ENCODE assay signal across 15 cellular contexts in the genomic region with DNA sequence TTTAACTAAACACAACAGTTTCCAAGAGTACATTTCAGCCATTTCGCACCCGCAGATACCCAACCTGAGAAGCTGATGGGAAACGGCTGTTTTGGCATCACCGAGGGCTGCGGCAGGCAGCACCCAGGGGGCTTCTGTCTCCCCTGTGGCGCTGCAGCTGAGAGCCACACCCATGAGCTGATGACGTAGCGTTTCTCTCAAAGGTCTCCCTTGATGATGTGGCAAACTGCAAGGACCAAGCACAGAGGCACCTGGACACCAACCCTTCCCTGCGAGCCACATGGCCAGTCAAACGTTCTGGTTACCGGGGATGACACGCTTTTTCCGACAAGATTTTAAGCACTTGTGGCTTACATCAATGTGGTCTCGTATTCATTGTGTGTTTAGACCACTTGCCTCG.
A peak's percentile ranks its signal among the peaks of the same experiment; 100 is the strongest.
DNase-seq lines count a peak whose midpoint lies in the region; ATAC-seq, FAIRE-seq and TF ChIP-seq lines count a peak whose summit lies in the region.
"Had no signal": no experiment of that assay in that cellular context is flagged by ENCODE, and none has a peak within 500 bp of the region (broad histone marks: within the 10 kb centered on the region; RNA-seq: fewer than 3 reads in every experiment).

No MANE protein-coding gene starts in this region.

- no peak overlapping the region for H2BK15ac ChIP-seq in H1 (ENCODE audit: low read length)

- H3K79me2 ChIP-seq in H1 (ENCODE audit: control insufficient read depth in 1 of 2, insufficient read depth in 2 of 2, low read length in 2 of 2): no peaks in the 10 kb centered on the region

- intact Hi-C loops in aorta (cut with DNase I): loop anchor here in 1 of 2 donors (5.0 kb wide), 1 partner anchor 37 kb away; no protein-coding TSS in a partner anchor

- CTCF ChIA-PET in H1 (lab: Charles Lee; ENCODE audit: partially characterized antibody): no interaction called here

- H3K27me3 ChIP-seq in MG63: no peaks in the 10 kb centered on the region
- H3K27me3 ChIP-seq in H1 (replicated peaks in 1 of 4; ENCODE audit: control insufficient read depth in 3 of 4, extremely low read depth in 1 of 4, insufficient read depth in 3 of 4, low read length in 3 of 4): no peaks in the 10 kb centered on the region
- H3K27me3 ChIP-seq in aorta (ENCODE audit: control insufficient read depth in 1 of 2, insufficient read depth in 2 of 2, low read length in 1 of 2): no peaks in the 10 kb centered on the region

- ATAC-seq in aorta (ENCODE audit: low FRiP score) (no peak), GM21528 (IDR thresholded peaks at IDR 0.05; ENCODE audit: low FRiP score, unreplicated experiment) (no peak)

- POLR2A ChIA-PET in H1 (lab: Charles Lee; ENCODE audit: partially characterized antibody): no interaction called here

- H3K23me2 ChIP-seq in H1 (ENCODE audit: low read depth, low read length): no peaks in the 10 kb centered on the region

- H3K23ac ChIP-seq in H1 (ENCODE audit: insufficient read length): no peak overlapping the region

- H3K79me1 ChIP-seq in H1 (ENCODE audit: low read depth, low read length): no peaks in the 10 kb centered on the region

- no peak for TF ChIP-seq CTCF in H1 (IDR thresholded peaks at IDR 0.05; ENCODE audit: control extremely low read depth in 1 of 3, insufficient read depth in 1 of 3, low read depth in 1 of 3, low read length in 3 of 3)

- no peak overlapping the region for H3K56ac ChIP-seq in H1 (replicated peaks; ENCODE audit: insufficient read length, low read depth, low read length)

- H3K18ac ChIP-seq in H1 (ENCODE audit: extremely low read depth, low read length): no peak overlapping the region

- no peak overlapping the region for H3K27ac ChIP-seq in H1 (ENCODE audit: low read depth, low read length)
- H3K27ac ChIP-seq in aorta (ENCODE audit: low read depth in 1 of 2, low read length in 2 of 2): peak overlapping the region; percentile 38 to 58
- H3K27ac ChIP-seq: HL-60 had no signal

- no peak overlapping the region for H3K4me2 ChIP-seq in H1 (ENCODE audit: insufficient read depth in 1 of 2, low read depth in 2 of 2, low read length in 2 of 2)

- no peak overlapping the region for H4K8ac ChIP-seq in H1 (ENCODE audit: extremely low read depth, insufficient read depth, low read length)

- H4K91ac ChIP-seq in H1 (replicated peaks; ENCODE audit: insufficient read length, low read length): no peak overlapping the region

- no peak for FAIRE-seq in H1 (lab: Jason Lieb, UNC)
- FAIRE-seq: A204.1 had no signal

- no peak overlapping the region for H2BK12ac ChIP-seq in H1 (ENCODE audit: low read depth, low read length)

- H3K4me1 ChIP-seq in H1 (replicated peaks in 1 of 4; ENCODE audit: control insufficient read depth in 3 of 4, insufficient read depth in 4 of 4, low read length in 3 of 4) (no peaks in the 10 kb centered on the region), aorta (ENCODE audit: control insufficient read depth in 1 of 2, insufficient read depth in 2 of 2, low read length in 2 of 2) (peaks cover 2 to 9% of the 10 kb centered on the region in 2 donors)

- H3K14ac ChIP-seq in H1 (ENCODE audit: insufficient read length): no peak overlapping the region

- no peak overlapping the region for H3K9ac ChIP-seq in H1 (replicated peaks in 1 of 4; ENCODE audit: extremely low read depth in 1 of 4, low read depth in 3 of 4, low read length in 3 of 4)

- H3K36me3 ChIP-seq in MG63 (no peaks in the 10 kb centered on the region), H1 (ENCODE audit: control insufficient read depth in 2 of 4, insufficient read depth in 4 of 4, low read length in 3 of 4) (no peaks in the 10 kb centered on the region), aorta (ENCODE audit: control insufficient read depth in 1 of 2, insufficient read depth in 2 of 2, low read length in 1 of 2) (no peaks in the 10 kb centered on the region)

- no peak for TF ChIP-seq EP300 in H1 (IDR thresholded peaks at IDR 0.05; ENCODE audit: borderline replicate concordance in 1 of 2, low read depth in 2 of 2, low read length in 2 of 2)

- H3K4me3 ChIP-seq in MG63 (no peak overlapping the region), H1 (ENCODE audit: extremely low read depth in 1 of 4, insufficient read depth in 2 of 4, low read depth in 3 of 4, low read length in 4 of 4) (no peak overlapping the region), aorta (ENCODE audit: low read length in 2 of 2) (no peak overlapping the region)

- TF ChIP-seq POLR2A in H1 (IDR thresholded peaks at IDR 0.05; ENCODE audit: control extremely low read depth in 1 of 2, low read depth in 2 of 2, low read length in 2 of 2): no peak

- H3K4ac ChIP-seq in H1 (replicated peaks; ENCODE audit: insufficient read length, low read depth, low read length): peak overlapping the region; percentile 26

- H4K5ac ChIP-seq in H1 (ENCODE audit: insufficient read length, low read depth, low read length): no peak overlapping the region

- DNase-seq in activated CD4-positive, alpha-beta T cell treated with anti-CD3 and anti-CD28 coated beads for 48 hours: peak; percentile 15
- DNase-seq in activated CD4-positive, alpha-beta T cell treated with anti-CD3 and anti-CD28 coated beads, Interleukin-2, amount 50 U/mL, for 4 hours: no peak
- DNase-seq in MG63 (peak; percentile 11), H1 (ENCODE audit: low read depth in 1 of 2, low spot score in 2 of 2) (no peak), aorta (no peak), SKM-1 (lab: John Stamatoyannopoulos, UW; ENCODE audit: unreplicated experiment) (no peak)
- DNase-seq: C1 segment of cervical spinal cord; Calu3; CD4-positive, alpha-beta T cell; DMS 273 treated with DMSO at 0.1 percent for 48 hours; HCEC 1CT; HFFc6 had no signal

- no peak overlapping the region for H2AFZ ChIP-seq in H1 (ENCODE audit: low read length)

- H2BK20ac ChIP-seq in H1 (ENCODE audit: low read length): no peak overlapping the region

- WGBS in H1 (ENCODE audit: extremely low coverage in 1 of 2, insufficient coverage in 1 of 2, insufficient read length in 1 of 2, insufficient replicate concordance in 2 of 2, low coverage in 1 of 2, low lambda C conversion rate in 2 of 2, missing lambda C conversion rate in 1 of 2), 2 experiments: 93% methylated on average over 15 of the region's 15 CpGs; no CpG with 5 or more reads in 1 of the 2 experiments
- 42 to 47% methylated on average over 15 of the region's 15 CpGs for WGBS in aorta, 2 donors

- 0 out of 2 replicates have a peak overlapping the region, but pooled peaks have one; percentile 66 for H2AK5ac ChIP-seq in H1 (ENCODE audit: low read depth, low read length)

- no peaks in the 10 kb centered on the region for H4K20me1 ChIP-seq in H1 (replicated peaks in 1 of 2; ENCODE audit: control insufficient read depth in 1 of 2, insufficient read depth in 2 of 2, low read length in 2 of 2)

- H3K9me3 ChIP-seq in MG63: no peaks in the 10 kb centered on the region
- H3K9me3 ChIP-seq in H1 (ENCODE audit: insufficient read depth in 2 of 2, low read depth in 1 of 2, low read length in 1 of 2): no peaks in the 10 kb centered on the region
- no peaks in the 10 kb centered on the region for H3K9me3 ChIP-seq in aorta (ENCODE audit: control insufficient read depth, low read length)

- no peak overlapping the region for H2BK120ac ChIP-seq in H1 (replicated peaks; ENCODE audit: low read depth, low read length)

- no peak for TF ChIP-seq RAD21 in H1 (IDR thresholded peaks at IDR 0.05 in 1 of 2, conservative IDR thresholded peaks at IDR 0.05 in 1 of 2; ENCODE audit: low read depth in 2 of 2, low read length in 2 of 2)

- H2BK5ac ChIP-seq in H1 (ENCODE audit: low read depth, low read length): no peak overlapping the region

TF ChIP-seq in H1, 55 proteins besides CTCF, POLR2A, EP300 and RAD21:
- TF ChIP-seq TEAD4 (IDR thresholded peaks at IDR 0.05; ENCODE audit: low read depth, low read length) (no peak), JUN (IDR thresholded peaks at IDR 0.05; ENCODE audit: low read depth, low read length) (no peak), CEBPB (IDR thresholded peaks at IDR 0.05; ENCODE audit: low read depth, low read length) (no peak), EGR1 (IDR thresholded peaks at IDR 0.05; ENCODE audit: borderline replicate concordance, low read depth, low read length) (no peak), YY1 (IDR thresholded peaks at IDR 0.05; ENCODE audit: low read depth, low read length) (no peak), SIRT6 (IDR thresholded peaks at IDR 0.05; ENCODE audit: low read length) (no peak), BCL11A (IDR thresholded peaks at IDR 0.05; ENCODE audit: low read depth in 2 of 2, low read length in 2 of 2) (no peak), TBP (IDR thresholded peaks at IDR 0.05; ENCODE audit: low read depth, low read length) (no peak), SIN3A (conservative IDR thresholded peaks at IDR 0.05 in 1 of 2, IDR thresholded peaks at IDR 0.05 in 1 of 2; ENCODE audit: low read depth in 1 of 2, low read length in 2 of 2) (no peak), BACH1 (IDR thresholded peaks at IDR 0.05; ENCODE audit: low read length) (no peak), ATF2 (IDR thresholded peaks at IDR 0.05; ENCODE audit: low read length) (no peak), RXRA (IDR thresholded peaks at IDR 0.05; ENCODE audit: insufficient read depth, low read depth, low read length) (no peak), SP2 (IDR thresholded peaks at IDR 0.05; ENCODE audit: low read length) (no peak), RFX5 (IDR thresholded peaks at IDR 0.05; ENCODE audit: borderline replicate concordance, low read depth, low read length) (no peak), MAFK (IDR thresholded peaks at IDR 0.05; ENCODE audit: low read depth, low read length) (no peak), RNF2 (IDR thresholded peaks at IDR 0.05; ENCODE audit: borderline replicate concordance, low read depth, low read length, missing control alignments, poor library complexity, severe bottlenecking) (no peak), SRF (IDR thresholded peaks at IDR 0.05; ENCODE audit: low read depth, low read length) (no peak), NRF1 (IDR thresholded peaks at IDR 0.05; ENCODE audit: low read depth, low read length) (no peak), CHD1 (IDR thresholded peaks at IDR 0.05; ENCODE audit: low read depth, low read length) (no peak)

Comparison
In these comparisons a context has a peak if more than half of its experiments do, and no peak if none do; other contexts are left out.
1. DNase-seq: peak in activated CD4-positive, alpha-beta T cell treated with anti-CD3 and anti-CD28 coated beads for 48 hours (single experiment) and MG63 (single experiment); none in activated CD4-positive, alpha-beta T cell treated with anti-CD3 and anti-CD28 coated beads, Interleukin-2, amount 50 U/mL, for 4 hours (0 of 2), H1 (0 of 2), aorta (0 of 2) and SKM-1 (single experiment).